In genomic region chr14:69891422-69891821, GRCh38 we compare ENCODE assay signal across 22 cellular contexts. TPM values are rescaled to one million over a fixed set of nuclear protein-coding genes. Genes with fewer than 3 reads are reported as not detected.
A peak's percentile ranks its signal among the peaks of the same experiment; 100 is the strongest.
DNase-seq lines count a peak whose midpoint lies in the region; ATAC-seq, FAIRE-seq and TF ChIP-seq lines count a peak whose summit lies in the region.
"Had no signal": no experiment of that assay in that cellular context is flagged by ENCODE, and none has a peak within 500 bp of the region (broad histone marks: within the 10 kb centered on the region; RNA-seq: fewer than 3 reads in every experiment).

No MANE protein-coding gene starts in this region.

- H3K27ac ChIP-seq in WERI-Rb-1 (no peak overlapping the region), substantia nigra (ENCODE audit: low read depth, low read length, poor library complexity, severe bottlenecking) (no peak overlapping the region)
- H3K27ac ChIP-seq: SJCRH30 had no signal

- peaks cover 2% of the 10 kb centered on the region for H3K9me3 ChIP-seq in WERI-Rb-1 (ENCODE audit: severe bottlenecking)

- intact Hi-C loops in left cardiac atrium (cut with DNase I): no loop called here

- FAIRE-seq in H54 (lab: Jason Lieb, UNC): no peak
- FAIRE-seq: RCC 7860 had no signal

- ATAC-seq in left cardiac atrium: no peak
- ATAC-seq: CD8-positive, alpha-beta T cell had no signal

- no peaks in the 10 kb centered on the region for H3K27me3 ChIP-seq in WERI-Rb-1 (ENCODE audit: insufficient read depth, low read depth, severe bottlenecking)
- H3K27me3 ChIP-seq: SJCRH30 had no signal

- peak; percentile 39 to 79 for DNase-seq in NCI-H524 (lab: John Stamatoyannopoulos, UW)
- DNase-seq in NCI-H524 treated with DMSO at 0.1 percent for 48 hours (lab: John Stamatoyannopoulos, UW): no peak
- no peak for DNase-seq in WERI-Rb-1
- DNase-seq in medulla oblongata (ENCODE audit: extremely low spot score): peak; percentile 38
- DNase-seq in substantia nigra (lab: John Stamatoyannopoulos, UW): peak in 25 of 49 donors; percentile 8 to 72 (median 27)
- DNase-seq in H54 (ENCODE audit: insufficient read length, low spot score): no peak
- DNase-seq in NCI-H69 (lab: John Stamatoyannopoulos, UW): no peak
- DNase-seq in left cardiac atrium: no peak
- DNase-seq: 8988T; CD8-positive, alpha-beta T cell; DMS153; GDM1; Kasumi-1; NCI-H1694; NCI-H2081; NCI-H446 treated with DMSO at 0.1 percent for 48 hours; NCI-H748 treated with DMSO at 0.1 percent for 48 hours; SJCRH30; T-helper 1 cell had no signal

- no peaks in the 10 kb centered on the region for H3K36me3 ChIP-seq in WERI-Rb-1
- H3K36me3 ChIP-seq: HAP-1, SJCRH30 had no signal

- no peak for TF ChIP-seq POLR2A in H54 (IDR thresholded peaks at IDR 0.05; ENCODE audit: low read depth, low read length)

- H3K4me3 ChIP-seq in WERI-Rb-1 (ENCODE audit: low read depth, low read length): no peak overlapping the region
- H3K4me3 ChIP-seq: HAP-1, SJCRH30 had no signal

- TF ChIP-seq CTCF in WERI-Rb-1 (IDR thresholded peaks at IDR 0.05; ENCODE audit: low read depth, low read length): peak; percentile 35; the same call in 1 of the 2 replicates

RNA-seq across cellular contexts. Expression of gene SMOC1, which starts 12.2 kb away (rescaled TPM):
- 10 to 100 TPM in 1 of 2 donors, 1 to 10 TPM in 1; 5.4 to 14.9 TPM for total RNA-seq in left cardiac atrium
- total RNA-seq: CD8-positive, alpha-beta T cell; OCI-LY7 had no signal

Comparison
In these comparisons a context has a peak if more than half of its experiments do, and no peak if none do; other contexts are left out.
1. DNase-seq: peak in NCI-H524 (2 of 2), medulla oblongata (single experiment) and substantia nigra (25 of 49); none in NCI-H524 treated with DMSO at 0.1 percent for 48 hours (single experiment), WERI-Rb-1 (single experiment), H54 (single experiment), NCI-H69 (single experiment) and left cardiac atrium (single experiment).